ENCODE assay signal across 29 cellular contexts in genomic region chr1:153292740-153293479, GRCh38. TPM values are rescaled to one million over a fixed set of nuclear protein-coding genes. Genes with fewer than 3 reads are reported as not detected.
DNase-seq lines count a peak whose midpoint lies in the region; ATAC-seq and TF ChIP-seq lines count a peak whose summit lies in the region.
"Had no signal": no experiment of that assay in that cellular context is flagged by ENCODE, and none has a peak within 500 bp of the region (broad histone marks: within the 10 kb centered on the region; RNA-seq: fewer than 3 reads in every experiment).

No MANE protein-coding gene starts in this region.

- H3K4me1 Mint-ChIP-seq in endodermal cell (no peaks in the 10 kb centered on the region), neural crest cell (no peaks in the 10 kb centered on the region)

- no peaks in the 10 kb centered on the region for H3K36me3 ChIP-seq in KOPT-K1 (ENCODE audit: insufficient read depth, low read length)
- H3K36me3 ChIP-seq in endodermal cell (ENCODE audit: control insufficient read depth, insufficient read depth, low read length): no peaks in the 10 kb centered on the region
- H3K36me3 ChIP-seq: uterus had no signal

- no peaks in the 10 kb centered on the region for H3K27me3 ChIP-seq in endodermal cell (ENCODE audit: control insufficient read depth, insufficient read depth, low read length, poor library complexity, severe bottlenecking)
- H3K27me3 ChIP-seq: uterus had no signal

- no peak overlapping the region for H3K4me3 ChIP-seq in endodermal cell (ENCODE audit: low read length)
- H3K4me3 ChIP-seq: uterus had no signal

- H3K27ac ChIP-seq in KOPT-K1 (ENCODE audit: low read depth, low read length, poor library complexity, severe bottlenecking): peak overlapping the region; percentile 51
- H3K27ac ChIP-seq in endodermal cell (ENCODE audit: low read depth, low read length): no peak overlapping the region
- H3K27ac ChIP-seq: parathyroid adenoma, uterus had no signal

- 79 to 91% methylated on average over 16 to 25 of the region's 25 CpGs for WGBS in endodermal cell (ENCODE audit: insufficient coverage in 1 of 2, insufficient read length in 1 of 2), 2 experiments

- no peak overlapping the region for H3K4me3 Mint-ChIP-seq in endodermal cell
- H3K4me3 Mint-ChIP-seq in neural crest cell: no peak overlapping the region
- H3K4me3 Mint-ChIP-seq: natural killer cell had no signal

- TF ChIP-seq CTCF in endodermal cell (conservative IDR thresholded peaks at IDR 0.05) (peak; percentile 53), neural crest cell (conservative IDR thresholded peaks at IDR 0.05) (peak; percentile 30)

- H3K9ac ChIP-seq in endodermal cell (ENCODE audit: extremely low read depth, low read length, poor library complexity, severe bottlenecking): no peak overlapping the region
- H3K9ac ChIP-seq: parathyroid adenoma had no signal

- DNase-seq in NCI-H748 (lab: John Stamatoyannopoulos, UW; ENCODE audit: unreplicated experiment) (peak; percentile 10), NCI-H748 treated with DMSO at 0.1 percent for 48 hours (lab: John Stamatoyannopoulos, UW) (no peak), endodermal cell (peak; percentile 57), neural crest cell (ENCODE audit: low read depth, low spot score) (no peak), NCI-H1092 (lab: John Stamatoyannopoulos, UW) (no peak), dedifferentiated amniotic fluid mesenchymal stem cell (ENCODE audit: extremely low spot score) (no peak)
- DNase-seq: 8988T; activated CD4-positive, alpha-beta T cell treated with anti-CD3 and anti-CD28 coated beads for 4 hours; activated CD8-positive, alpha-beta memory T cell treated with anti-CD3 and anti-CD28 coated beads, Interleukin-2, amount 50 U/mL, for 48 hours; activated effector memory CD4-positive, alpha-beta T cell treated with anti-CD3 and anti-CD28 coated beads, Interleukin-2, amount 50 U/mL, for 16 hours; AML-193; cortex of kidney; KG1; mesenchymal stem cell; natural killer cell; NCI-H1105; NCI-H2107; NCI-H510A; substantia nigra; SW 1271; uterus had no signal

- no peak for ATAC-seq in HG02885 (IDR thresholded peaks at IDR 0.05; ENCODE audit: poor library complexity, unreplicated experiment)
- ATAC-seq: natural killer cell, Right ventricle myocardium inferior, sciatic nerve had no signal

- peaks cover 9% of the 10 kb centered on the region for H3K27me3 Mint-ChIP-seq in endodermal cell (ENCODE audit: insufficient read depth)
- peaks cover 19% of the 10 kb centered on the region for H3K27me3 Mint-ChIP-seq in neural crest cell (ENCODE audit: low read depth)

- H3K36me3 Mint-ChIP-seq in endodermal cell (ENCODE audit: low read depth) (no peaks in the 10 kb centered on the region), neural crest cell (ENCODE audit: low read depth) (no peaks in the 10 kb centered on the region)
- H3K36me3 Mint-ChIP-seq: natural killer cell had no signal

- H3K27ac Mint-ChIP-seq in endodermal cell (no peak overlapping the region), neural crest cell (ENCODE audit: unreplicated experiment) (peak overlapping the region; percentile 70)
- H3K27ac Mint-ChIP-seq: natural killer cell had no signal

- H3K9me3 ChIP-seq in KOPT-K1 (ENCODE audit: insufficient read depth, low read length, poor library complexity, severe bottlenecking): no peaks in the 10 kb centered on the region
- H3K9me3 ChIP-seq in endodermal cell (ENCODE audit: control insufficient read depth, low read length): no peaks in the 10 kb centered on the region
- H3K9me3 ChIP-seq: uterus had no signal

- no peaks in the 10 kb centered on the region for H3K4me1 ChIP-seq in endodermal cell (ENCODE audit: control insufficient read depth, insufficient read depth, low read length)
- H3K4me1 ChIP-seq: parathyroid adenoma, uterus had no signal

- H3K9me3 Mint-ChIP-seq in endodermal cell: no peaks in the 10 kb centered on the region
- no peaks in the 10 kb centered on the region for H3K9me3 Mint-ChIP-seq in neural crest cell
- H3K9me3 Mint-ChIP-seq: natural killer cell had no signal

RNA-seq across cellular contexts. Expression of gene PGLYRP3, which starts 19.8 kb away (rescaled TPM):
- not detected for total RNA-seq in endodermal cell
- not detected for polyA plus RNA-seq in endodermal cell (2013, experiment 1 of 2)
- polyA plus RNA-seq in endodermal cell (2013, experiment 2 of 2): not detected
- total RNA-seq in neural crest cell: not detected in 2 replicates
- total RNA-seq: endothelial cell of umbilical vein, frontal cortex, natural killer cell, Right ventricle myocardium inferior, sciatic nerve, uterus had no signal
- polyA plus RNA-seq: adipose tissue, endothelial cell of umbilical vein had no signal

RNA-seq across cellular contexts. Expression of gene LORICRIN, which starts 33.4 kb away (rescaled TPM):
- total RNA-seq in endodermal cell: not detected
- polyA plus RNA-seq in endodermal cell (2013, experiment 1 of 2): not detected
- polyA plus RNA-seq in endodermal cell (2013, experiment 2 of 2): not detected
- total RNA-seq in neural crest cell: not detected in 2 replicates
- total RNA-seq: endothelial cell of umbilical vein, frontal cortex, natural killer cell, Right ventricle myocardium inferior, sciatic nerve, uterus had no signal
- polyA plus RNA-seq: adipose tissue, endothelial cell of umbilical vein had no signal

RNA-seq across cellular contexts. Expression of gene PGLYRP4, which starts 55.7 kb away (rescaled TPM):
- total RNA-seq in endodermal cell (not detected), neural crest cell (not detected in 2 replicates)
- not detected for polyA plus RNA-seq in endodermal cell (2013, experiment 1 of 2)
- polyA plus RNA-seq in endodermal cell (2013, experiment 2 of 2): not detected
- total RNA-seq: endothelial cell of umbilical vein, frontal cortex, natural killer cell, Right ventricle myocardium inferior, sciatic nerve, uterus had no signal
- polyA plus RNA-seq: adipose tissue, endothelial cell of umbilical vein had no signal

Comparison
In these comparisons a context has a peak if more than half of its experiments do, and no peak if none do; other contexts are left out.
1. DNase-seq: peak in NCI-H748 (single experiment) and endodermal cell (single experiment); none in NCI-H748 treated with DMSO at 0.1 percent for 48 hours (single experiment), neural crest cell (single experiment), NCI-H1092 (single experiment) and dedifferentiated amniotic fluid mesenchymal stem cell (single experiment).